ENCODE assay signal across 8 cellular contexts in genomic region chr20:3238616-3239025, GRCh38. TPM values are rescaled to one million over a fixed set of nuclear protein-coding genes. Genes with fewer than 3 reads are reported as not detected.
A peak's percentile ranks its signal among the peaks of the same experiment; 100 is the strongest.
DNase-seq lines count a peak whose midpoint lies in the region; TF ChIP-seq lines count a peak whose summit lies in the region.

No MANE protein-coding gene starts in this region.

- no peaks in the 10 kb centered on the region for H3K9me3 Mint-ChIP-seq in IgD-negative memory B cell
- peaks cover 6% of the 10 kb centered on the region for H3K9me3 Mint-ChIP-seq in nephron progenitor cell

- DNase-seq in NCI-H1092 (lab: John Stamatoyannopoulos, UW): peak; percentile 3
- no peak for DNase-seq in NCI-H1092 treated with DMSO at 0.1 percent for 48 hours (lab: John Stamatoyannopoulos, UW)
- DNase-seq in activated CD4-positive, alpha-beta T cell treated with anti-CD3 and anti-CD28 coated beads, Interleukin-2, amount 50 U/mL, for 48 hours: peak; percentile 51 to 64
- no peak for DNase-seq in epithelial cell of proximal tubule (ENCODE audit: low read depth)
- peak; percentile 57 for DNase-seq in nephron progenitor cell
- DNase-seq in NCI-H1694 (lab: John Stamatoyannopoulos, UW): no peak
- no peak for DNase-seq in COLO829 (ENCODE audit: low spot score)

- H3K27me3 Mint-ChIP-seq in IgD-negative memory B cell (peaks cover 32% of the 10 kb centered on the region), nephron progenitor cell (ENCODE audit: low read depth, poor library complexity) (peaks cover 88% of the 10 kb centered on the region)

- H3K4me3 ChIP-seq in epithelial cell of proximal tubule (ENCODE audit: low read depth, low read length): peak overlapping the region; percentile 70

- H3K27ac Mint-ChIP-seq in IgD-negative memory B cell (no peak overlapping the region), nephron progenitor cell (no peak overlapping the region)

- H3K4me3 Mint-ChIP-seq in IgD-negative memory B cell: peak overlapping the region; percentile 84 to 96 (median 88)
- H3K4me3 Mint-ChIP-seq in nephron progenitor cell: peak overlapping the region; percentile 77

- TF ChIP-seq CTCF in epithelial cell of proximal tubule (conservative IDR thresholded peaks at IDR 0.05; ENCODE audit: low read depth, low read length) (no peak), nephron progenitor cell (IDR thresholded peaks at IDR 0.05) (no peak)

- H3K36me3 Mint-ChIP-seq in IgD-negative memory B cell (no peaks in the 10 kb centered on the region), nephron progenitor cell (ENCODE audit: low read depth) (no peaks in the 10 kb centered on the region)

- peaks cover 6 to 8% (median 8%) of the 10 kb centered on the region in 3 donors for H3K4me1 Mint-ChIP-seq in IgD-negative memory B cell
- peaks cover 35% of the 10 kb centered on the region for H3K4me1 Mint-ChIP-seq in nephron progenitor cell

RNA-seq across cellular contexts. Expression of gene SLC4A11, which starts 0.4 kb away (rescaled TPM):
- polyA plus RNA-seq in IgD-negative memory B cell: not detected
- total RNA-seq in epithelial cell of proximal tubule: 3.6 and 5.1 TPM in 2 replicates

RNA-seq across cellular contexts. Expression of gene ITPA, which starts 29.3 kb away (rescaled TPM):
- 49.3 TPM for polyA plus RNA-seq in IgD-negative memory B cell
- 68.3 and 106 TPM in 2 replicates for total RNA-seq in epithelial cell of proximal tubule

RNA-seq across cellular contexts. Expression of gene DDRGK1, which starts 34.1 kb away (rescaled TPM):
- polyA plus RNA-seq in IgD-negative memory B cell: 52.1 TPM
- 63.5 and 80.7 TPM in 2 replicates for total RNA-seq in epithelial cell of proximal tubule

Comparison
In these comparisons a context has a peak if more than half of its experiments do, and no peak if none do; other contexts are left out.
1. DNase-seq: peak in NCI-H1092 (single experiment), activated CD4-positive, alpha-beta T cell treated with anti-CD3 and anti-CD28 coated beads, Interleukin-2, amount 50 U/mL, for 48 hours (2 of 2) and nephron progenitor cell (single experiment); none in NCI-H1092 treated with DMSO at 0.1 percent for 48 hours (single experiment), epithelial cell of proximal tubule (single experiment), NCI-H1694 (single experiment) and COLO829 (single experiment).